ENCODE assay signal across 31 cellular contexts in genomic region chr13:48146636-48147035, GRCh38.
"Had no signal": no experiment of that assay in that cellular context is flagged by ENCODE, and none has a peak within 500 bp of the region (broad histone marks: within the 10 kb centered on the region; RNA-seq: fewer than 3 reads in every experiment).

No MANE protein-coding gene starts in this region.

- H3K36me3 Mint-ChIP-seq: natural killer cell; neural progenitor cell; stimulated activated memory B cell treated with anti-CD40 and anti-IgM and Interleukin-4, amounts not matched to agents 10 μg/mL and 1 μg/mL and 100 μg/mL, for 72 hours; type B pancreatic cell had no signal

- H3K27ac Mint-ChIP-seq: natural killer cell; nephron; progenitor cell of endocrine pancreas; stimulated activated memory B cell treated with anti-CD40 and anti-IgM and Interleukin-4, amounts not matched to agents 10 μg/mL and 1 μg/mL and 100 μg/mL, for 72 hours; type B pancreatic cell had no signal

- H3K36me3 ChIP-seq: neural progenitor cell, ovary, spleen, suprapubic skin, tibial artery, transverse colon, upper lobe of right lung, uterus had no signal

- H3K79me2 ChIP-seq: parathyroid adenoma had no signal

- H3K9me3 ChIP-seq: ovary, spleen, suprapubic skin, testis, tibial artery, transverse colon, upper lobe of right lung, uterus had no signal

- H3K4me2 ChIP-seq: neural progenitor cell, smooth muscle cell had no signal

- H3K4me1 ChIP-seq: neural progenitor cell, parathyroid adenoma, psoas muscle, testis had no signal

- H3K9me3 Mint-ChIP-seq: natural killer cell, type B pancreatic cell had no signal

- DNase-seq: natural killer cell; occipital lobe; ovary; posterior cingulate gyrus; psoas muscle; right cardiac atrium; spleen; stimulated activated CD4-positive, alpha-beta T cell treated with anti-CD3 and anti-CD28 coated beads, Interleukin-12 subunit alpha, Interleukin-12 subunit beta, amount 100 ng/mL, for 4 hours; stimulated activated CD4-positive, alpha-beta T cell treated with anti-CD3 and anti-CD28 coated beads, Interleukin-1b, Interleukin-23, amount 100 ng/mL, for 48 hours; stimulated activated CD4-positive, alpha-beta T cell treated with anti-CD3 and anti-CD28 coated beads, Interleukin-4, amount 100 ng/mL, for 1 hour; stimulated activated CD4-positive, alpha-beta T cell treated with anti-CD3 and anti-CD28 coated beads, Interleukin-4, amount 100 ng/mL, for 4 hours; stimulated activated CD8-positive, alpha-beta memory T cell treated with anti-CD3 and anti-CD28 coated beads, Interleukin-4, amount 100 ng/mL, for 48 hours; stimulated activated naive CD4-positive, alpha-beta T cell; stimulated activated naive CD8-positive, alpha-beta T cell treated with anti-CD3 and anti-CD28 coated beads, Interleukin-15, amount 100 ng/mL, for 72 hours; stimulated activated naive CD8-positive, alpha-beta T cell treated with anti-CD3 and anti-CD28 coated beads, Interleukin-15, Interleukin-2, amounts not matched to agents 100 U/mL and 50 U/mL, for 24 hours; substantia nigra; testis; tibial artery; transverse colon; upper lobe of right lung; uterus had no signal

- H3K27me3 ChIP-seq: neural progenitor cell, ovary, spleen, suprapubic skin, testis, tibial artery, transverse colon, upper lobe of right lung, uterus had no signal

- H2AFZ ChIP-seq: neural progenitor cell, parathyroid adenoma had no signal

- ATAC-seq: natural killer cell; psoas muscle; right cardiac atrium; sciatic nerve; stimulated activated memory B cell treated with anti-CD40 and anti-IgM and Interleukin-4, amounts not matched to agents 10 μg/mL and 1 μg/mL and 100 μg/mL, for 72 hours; stimulated activated naive CD8-positive, alpha-beta T cell treated with anti-CD3 and anti-CD28 coated beads, Interleukin-15, Interleukin-2, amounts not matched to agents 100 U/mL and 50 U/mL, for 24 hours; upper lobe of right lung had no signal

- H3K9ac ChIP-seq: neural progenitor cell, parathyroid adenoma had no signal

- H3K4me3 ChIP-seq: neural progenitor cell, ovary, psoas muscle, skin epidermis, smooth muscle cell, spleen, suprapubic skin, testis, tibial artery, transverse colon, upper lobe of right lung, uterus had no signal

- H3K4me3 Mint-ChIP-seq: natural killer cell; nephron; neural progenitor cell; stimulated activated memory B cell treated with anti-CD40 and anti-IgM and Interleukin-4, amounts not matched to agents 10 μg/mL and 1 μg/mL and 100 μg/mL, for 72 hours; stimulated activated naive CD8-positive, alpha-beta T cell treated with anti-CD3 and anti-CD28 coated beads, Interleukin-15, amount 100 ng/mL, for 72 hours; type B pancreatic cell had no signal

- H3K27ac ChIP-seq: neural progenitor cell, ovary, parathyroid adenoma, psoas muscle, skin epidermis, spleen, suprapubic skin, testis, tibial artery, transverse colon, upper lobe of right lung, uterus had no signal

- H3K27me3 Mint-ChIP-seq: progenitor cell of endocrine pancreas; stimulated activated memory B cell treated with anti-CD40 and anti-IgM and Interleukin-4, amounts not matched to agents 10 μg/mL and 1 μg/mL and 100 μg/mL, for 72 hours; stimulated activated naive CD8-positive, alpha-beta T cell treated with anti-CD3 and anti-CD28 coated beads, Interleukin-15, amount 100 ng/mL, for 72 hours; type B pancreatic cell had no signal

- H3K4me1 Mint-ChIP-seq: neural progenitor cell had no signal
